Comparison of ENCODE assay signal across 8 cellular contexts in the genomic region with DNA sequence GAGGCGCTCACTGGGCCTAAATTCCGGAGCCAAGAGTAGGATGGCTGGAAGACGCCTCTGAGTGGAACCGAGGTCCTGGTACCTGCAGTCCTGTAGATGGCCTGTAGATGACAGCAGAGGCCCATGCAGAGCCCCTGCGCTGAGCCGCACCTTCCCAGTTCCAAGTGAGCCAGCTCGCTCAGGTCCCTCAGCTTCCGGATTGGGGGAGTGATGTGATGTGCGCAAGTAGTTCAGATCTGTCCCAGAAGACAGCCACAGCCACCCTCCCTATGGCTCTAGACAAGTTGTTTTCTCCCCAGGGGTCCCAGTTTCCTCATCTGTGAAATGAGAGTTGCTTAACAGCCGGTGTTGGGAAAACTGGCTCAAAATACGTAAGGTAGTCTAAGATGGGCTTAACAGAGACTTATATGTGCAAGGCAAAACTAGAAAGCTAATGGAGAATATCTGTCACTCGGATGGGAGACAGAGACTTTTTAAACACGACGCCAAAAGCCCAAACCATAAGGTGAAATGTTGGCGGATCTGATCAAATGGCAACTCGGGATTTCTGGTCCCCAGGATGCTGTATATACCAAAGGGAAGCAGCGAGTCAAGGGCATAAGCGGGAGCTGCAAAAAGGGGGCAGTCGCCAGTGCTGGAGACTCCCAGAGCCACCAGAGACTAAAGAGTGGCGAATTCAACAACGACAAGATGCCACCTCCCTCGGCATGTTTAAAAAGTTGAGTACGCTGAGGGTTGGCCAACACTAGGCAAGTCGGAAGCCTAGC. TPM values are rescaled to one million over a fixed set of nuclear protein-coding genes. Genes with fewer than 3 reads are reported as not detected.
DNase-seq lines count a peak whose midpoint lies in the region; ATAC-seq and TF ChIP-seq lines count a peak whose summit lies in the region.

No MANE protein-coding gene starts in this region.

- CTCF ChIA-PET in BJ (lab: Yijun Ruan, JAX): interaction anchor here (0.6 to 15.0 kb wide), 51 partner anchors 9 to 1054 kb away, joined by 3 to 479 read pairs (median 5); a partner anchor contains a TSS

- H3K27me3 ChIP-seq in BJ (ENCODE audit: control insufficient read depth, insufficient read depth, low read length) (no peaks in the 10 kb centered on the region), HUES64 (ENCODE audit: insufficient read depth, low read length) (peaks cover 29% of the 10 kb centered on the region), OCI-LY1 (ENCODE audit: insufficient read depth, low read length) (peaks cover under 1% of the 10 kb centered on the region; the same call in 1 of the 2 replicates)

- H3K4me2 ChIP-seq in OCI-LY1 (ENCODE audit: low read length): peak overlapping the region; percentile 68

- peak; percentile 100 for TF ChIP-seq CTCF in BJ (IDR thresholded peaks at IDR 0.05; ENCODE audit: insufficient read depth, low read depth, low read length)
- peak; percentile 94 for TF ChIP-seq CTCF in OCI-LY1 (IDR thresholded peaks at IDR 0.05; ENCODE audit: low read length)

- ATAC-seq in GM19351 (IDR thresholded peaks at IDR 0.05; ENCODE audit: unreplicated experiment): peak; percentile 41

- DNase-seq in BJ (ENCODE audit: low read depth) (no peak), activated T-cell treated with anti-CD3 and anti-CD28 coated beads for 1 hour (ENCODE audit: low read depth) (peak; percentile 70), epidermal melanocyte (ENCODE audit: insufficient read length, low spot score) (peak; percentile 72), midbrain (lab: John Stamatoyannopoulos, UW) (peak; percentile 79)
- peak; percentile 72 for DNase-seq in stimulated activated CD8-positive, alpha-beta memory T cell treated with anti-CD3 and anti-CD28 coated beads, Interleukin-15, amount 100 ng/mL, for 1 hour (ENCODE audit: low read depth)

- H3K36me3 ChIP-seq in BJ (ENCODE audit: control insufficient read depth, insufficient read depth, low read length): no peaks in the 10 kb centered on the region
- H3K36me3 ChIP-seq in HUES64 (ENCODE audit: insufficient read depth, low read length): no peaks in the 10 kb centered on the region
- no peaks in the 10 kb centered on the region for H3K36me3 ChIP-seq in OCI-LY1 (ENCODE audit: insufficient read depth, low read length)

- H3F3A ChIP-seq in OCI-LY1 (ENCODE audit: insufficient read depth, low read length): no peaks in the 10 kb centered on the region

- no peaks in the 10 kb centered on the region for H4K20me1 ChIP-seq in OCI-LY1 (ENCODE audit: insufficient read depth, low read length)

- no peaks in the 10 kb centered on the region for H3K79me2 ChIP-seq in OCI-LY1 (ENCODE audit: insufficient read depth, low read length)

- no peaks in the 10 kb centered on the region for H3K9me2 ChIP-seq in OCI-LY1 (ENCODE audit: low read depth, low read length)

- H3K4me1 ChIP-seq in HUES64 (ENCODE audit: insufficient read depth, low read length) (peaks cover 17% of the 10 kb centered on the region; the same call in 1 of the 2 replicates), OCI-LY1 (ENCODE audit: insufficient read depth, low read length, severe bottlenecking) (peaks cover 24% of the 10 kb centered on the region)

- H3K9me3 ChIP-seq in HUES64 (ENCODE audit: insufficient read depth, low read depth, low read length) (no peaks in the 10 kb centered on the region), OCI-LY1 (ENCODE audit: low read length) (no peaks in the 10 kb centered on the region)

- H3K27ac ChIP-seq in HUES64 (ENCODE audit: low read depth, low read length): no peak overlapping the region
- peak overlapping the region; percentile 24 for H3K27ac ChIP-seq in OCI-LY1 (ENCODE audit: low read depth, low read length, poor library complexity, severe bottlenecking)

- H3K4me3 ChIP-seq in BJ (ENCODE audit: low read depth, low read length) (peak overlapping the region; percentile 58), HUES64 (ENCODE audit: low read length) (peak overlapping the region; percentile 62), OCI-LY1 (ENCODE audit: low read depth, low read length, poor library complexity, severe bottlenecking) (peak overlapping the region; percentile 80)

- H2AFZ ChIP-seq in OCI-LY1 (ENCODE audit: low read length): no peak overlapping the region

- POLR2A ChIA-PET in BJ (lab: Charles Lee): no interaction called here

- H3K9ac ChIP-seq in HUES64 (ENCODE audit: low read depth, low read length) (no peak overlapping the region), OCI-LY1 (ENCODE audit: low read length) (peak overlapping the region; percentile 6; the same call in 1 of the 2 replicates)

- 6% methylated on average over 23 of the region's 24 CpGs for WGBS in HUES64

RNA-seq across cellular contexts. Expression of a gene that starts 0.8 kb away (rescaled TPM):
- polyA plus RNA-seq in BJ (2011; rRNA removed): 34.9 and 53.5 TPM in 2 replicates
- 15.8 and 25.6 TPM in 2 replicates for polyA minus RNA-seq in BJ (2011; rRNA and poly(A)+ RNA removed)
- 32.3 TPM for polyA plus RNA-seq in HUES64 (2013, experiment 1 of 2)
- polyA plus RNA-seq in HUES64 (2013, experiment 2 of 2): 32.8 TPM

RNA-seq across cellular contexts. Expression of a gene that starts 4.6 kb away (rescaled TPM):
- 1.1 and 2.6 TPM in 2 replicates for polyA plus RNA-seq in BJ (2011; rRNA removed)
- 2.5 and 3.5 TPM in 2 replicates for polyA minus RNA-seq in BJ (2011; rRNA and poly(A)+ RNA removed)
- 2.8 TPM for polyA plus RNA-seq in HUES64 (2013, experiment 1 of 2)
- 2.8 TPM for polyA plus RNA-seq in HUES64 (2013, experiment 2 of 2)

RNA-seq across cellular contexts. Expression of a gene that starts 46.9 kb away (rescaled TPM):
- 14.4 and 21.3 TPM in 2 replicates for polyA plus RNA-seq in BJ (2011; rRNA removed)
- polyA minus RNA-seq in BJ (2011; rRNA and poly(A)+ RNA removed): 8.2 and 12.3 TPM in 2 replicates
- 6.3 TPM for polyA plus RNA-seq in HUES64 (2013, experiment 1 of 2)
- 7.5 TPM for polyA plus RNA-seq in HUES64 (2013, experiment 2 of 2)

RNA-seq across cellular contexts. Expression of a gene that starts 48.6 kb away (rescaled TPM):
- polyA plus RNA-seq in BJ (2011; rRNA removed): 16.8 and 30.4 TPM in 2 replicates
- 8.3 and 15.7 TPM in 2 replicates for polyA minus RNA-seq in BJ (2011; rRNA and poly(A)+ RNA removed)
- 4.8 TPM for polyA plus RNA-seq in HUES64 (2013, experiment 1 of 2)
- polyA plus RNA-seq in HUES64 (2013, experiment 2 of 2): 7.3 TPM

RNA-seq across cellular contexts. Expression of a gene that starts 58.5 kb away (rescaled TPM):
- polyA plus RNA-seq in BJ (2011; rRNA removed): 0.09 and 0.11 TPM in 2 replicates
- polyA minus RNA-seq in BJ (2011; rRNA and poly(A)+ RNA removed): 0.09 and 0.26 TPM in 2 replicates
- polyA plus RNA-seq in HUES64 (2013, experiment 1 of 2): 1.5 TPM
- 1.7 TPM for polyA plus RNA-seq in HUES64 (2013, experiment 2 of 2)
